14 cellular contexts compared by ENCODE assay signal in genomic region chr17:66689192-66689591, GRCh38.
A peak's percentile ranks its signal among the peaks of the same experiment; 100 is the strongest.
DNase-seq lines count a peak whose midpoint lies in the region; ATAC-seq, FAIRE-seq and TF ChIP-seq lines count a peak whose summit lies in the region.
"Had no signal": no experiment of that assay in that cellular context is flagged by ENCODE, and none has a peak within 500 bp of the region (broad histone marks: within the 10 kb centered on the region; RNA-seq: fewer than 3 reads in every experiment).

No MANE protein-coding gene starts in this region.

- no peak overlapping the region for H2BK5ac ChIP-seq in neuronal stem cell (ENCODE audit: low read length)

- no peaks in the 10 kb centered on the region for H3K27me3 Mint-ChIP-seq in activated naive CD8-positive, alpha-beta T cell treated with anti-CD3 and anti-CD28 coated beads for 36 hours

- ATAC-seq in GM12878: no peak

- no peaks in the 10 kb centered on the region for H3K79me1 ChIP-seq in neuronal stem cell (ENCODE audit: low read depth, low read length)

- no peak for FAIRE-seq in GM12878 (lab: Jason Lieb, UNC)
- FAIRE-seq: kidney had no signal

- SMC1A ChIA-PET in GM12878 (lab: Charles Lee; ENCODE audit: uncharacterized antibody, unreplicated experiment): interaction anchor here (1.0 to 1.4 kb wide), 3 partner anchors 15 to 19 kb away, joined by 3 to 10 read pairs (median 4); no protein-coding TSS in a partner anchor

- H2BK12ac ChIP-seq in neuronal stem cell (ENCODE audit: low read length): no peak overlapping the region

- H3K4me2 ChIP-seq in GM12878 (ENCODE audit: control insufficient read depth, insufficient read depth) (no peak overlapping the region), neuronal stem cell (ENCODE audit: insufficient read depth, low read length, poor library complexity, severe bottlenecking) (no peak overlapping the region)

- H3K27me3 ChIP-seq in GM12878 (replicated peaks in 1 of 2; ENCODE audit: control insufficient read depth in 2 of 2, insufficient read depth in 2 of 2, low read length in 1 of 2): no peaks in the 10 kb centered on the region
- H3K27me3 ChIP-seq in neuronal stem cell (ENCODE audit: control insufficient read depth in 3 of 3, insufficient read depth in 3 of 3, low read depth in 1 of 3, low read length in 3 of 3): no peaks in the 10 kb centered on the region
- H3K27me3 ChIP-seq: BE2C, heart right ventricle had no signal

- no TSS peak for BruUV-seq in GM12878 (replicated peaks; lab: Mats Ljungman, UMichigan)

- CTCF ChIA-PET in GM12878 (lab: Yijun Ruan, JAX): interaction anchor here (0.6 to 1.8 kb wide), 4 partner anchors 10 to 25 kb away, joined by 3 to 7 read pairs (median 4); no protein-coding TSS in a partner anchor

- H3K9me3 ChIP-seq in GM12878 (replicated peaks; ENCODE audit: control insufficient read depth, insufficient read depth, low read length) (no peaks in the 10 kb centered on the region), neuronal stem cell (replicated peaks in 1 of 2; ENCODE audit: control insufficient read depth in 2 of 2, insufficient read depth in 1 of 2, low read depth in 1 of 2, low read length in 2 of 2) (no peaks in the 10 kb centered on the region)
- H3K9me3 ChIP-seq: BE2C, heart right ventricle had no signal

- H3K14ac ChIP-seq in neuronal stem cell (ENCODE audit: low read length): no peak overlapping the region

- no peak overlapping the region for H3K18ac ChIP-seq in neuronal stem cell (ENCODE audit: low read length)

- no peak overlapping the region for H2AK5ac ChIP-seq in neuronal stem cell (ENCODE audit: low read depth, low read length)

- H2BK15ac ChIP-seq in neuronal stem cell (ENCODE audit: low read length): no peak overlapping the region

- H4K20me1 ChIP-seq in GM12878 (ENCODE audit: control insufficient read depth, insufficient read depth): no peaks in the 10 kb centered on the region

- H3K36me3 Mint-ChIP-seq in activated naive CD8-positive, alpha-beta T cell treated with anti-CD3 and anti-CD28 coated beads for 36 hours: peaks cover 38% of the 10 kb centered on the region

- H2AFZ ChIP-seq in GM12878 (ENCODE audit: control insufficient read depth, low read depth, low read length): no peak overlapping the region
- H2AFZ ChIP-seq in neuronal stem cell (ENCODE audit: low read length): peak overlapping the region; percentile 20

- intact Hi-C loops in GM12878 (cut with micrococcal nuclease; ENCODE audit: unreplicated experiment): no loop called here

- POLR2A ChIA-PET in GM12878 (lab: Charles Lee): interaction anchor here (0.6 to 0.8 kb wide), 2 partner anchors 17 to 219 kb away, joined by 3 to 5 read pairs; no protein-coding TSS in a partner anchor

- H3K4me3 ChIP-seq in GM12878 (no peak overlapping the region), neuronal stem cell (ENCODE audit: low read length in 2 of 2) (no peak overlapping the region)
- H3K4me3 ChIP-seq: heart right ventricle had no signal

- no peak overlapping the region for H3K9ac ChIP-seq in GM12878 (ENCODE audit: control insufficient read depth, insufficient read depth, low read length)
- no peak overlapping the region for H3K9ac ChIP-seq in neuronal stem cell (ENCODE audit: low read depth, low read length, poor library complexity)

- TF ChIP-seq POLR2A in GM12878 (IDR thresholded peaks at IDR 0.05; ENCODE audit: low read depth, low read length): no peak

- no peak for TF ChIP-seq RAD21 in GM12878 (IDR thresholded peaks at IDR 0.05; ENCODE audit: insufficient read depth, low read depth, low read length)

- no peak overlapping the region for H4K91ac ChIP-seq in neuronal stem cell (ENCODE audit: low read depth, low read length, poor library complexity)

- no peaks in the 10 kb centered on the region for H3K9me3 Mint-ChIP-seq in activated naive CD8-positive, alpha-beta T cell treated with anti-CD3 and anti-CD28 coated beads for 36 hours

- DNase-seq in COLO829 (ENCODE audit: low spot score) (peak; percentile 85), Kasumi-1 (lab: John Stamatoyannopoulos, UW) (peak; percentile 21 to 50), GM12878 (ENCODE audit: low read depth, low spot score) (no peak), neuronal stem cell (ENCODE audit: low spot score) (no peak), NCI-H146 (lab: John Stamatoyannopoulos, UW) (no peak), dedifferentiated amniotic fluid mesenchymal stem cell (ENCODE audit: extremely low spot score) (no peak)
- DNase-seq in activated naive CD8-positive, alpha-beta T cell treated with anti-CD3 and anti-CD28 coated beads for 36 hours: no peak
- DNase-seq: activated effector memory CD4-positive, alpha-beta T cell treated with anti-CD3 and anti-CD28 coated beads, Interleukin-2, amount 50 U/mL, for 16 hours; BE2C; heart right ventricle; kidney; NCI-H1436; NCI-H226; posterior cingulate gyrus had no signal

- no peak overlapping the region for H3K4ac ChIP-seq in neuronal stem cell (ENCODE audit: low read length)

- H3K27ac Mint-ChIP-seq in activated naive CD8-positive, alpha-beta T cell treated with anti-CD3 and anti-CD28 coated beads for 36 hours: no peak overlapping the region

- H3K23ac ChIP-seq in neuronal stem cell (ENCODE audit: low read depth, low read length, poor library complexity): no peak overlapping the region

- no peak overlapping the region for H2BK120ac ChIP-seq in neuronal stem cell (ENCODE audit: low read depth, low read length)

- in situ Hi-C loops in GM12878 (cut with MboI): no loop called here

- H3K4me1 Mint-ChIP-seq in activated naive CD8-positive, alpha-beta T cell treated with anti-CD3 and anti-CD28 coated beads for 36 hours: no peaks in the 10 kb centered on the region

- H3K4me1 ChIP-seq in GM12878 (ENCODE audit: control insufficient read depth, insufficient read depth, low read length) (peaks cover 4% of the 10 kb centered on the region; the same call in 1 of the 2 replicates), neuronal stem cell (ENCODE audit: control insufficient read depth in 2 of 2, insufficient read depth in 1 of 2, low read depth in 1 of 2, low read length in 2 of 2) (peaks cover 1 to 3% of the 10 kb centered on the region in 2 donors)
- H3K4me1 ChIP-seq: BE2C had no signal

- no peaks in the 10 kb centered on the region for H3K79me2 ChIP-seq in GM12878 (ENCODE audit: control insufficient read depth, insufficient read depth, low read length)

- H3K27ac ChIP-seq in GM12878 (ENCODE audit: control insufficient read depth, insufficient read depth) (no peak overlapping the region), neuronal stem cell (replicated peaks; ENCODE audit: low read length) (no peak overlapping the region)

- no peak overlapping the region for H3K4me3 Mint-ChIP-seq in activated naive CD8-positive, alpha-beta T cell treated with anti-CD3 and anti-CD28 coated beads for 36 hours

- no peaks in the 10 kb centered on the region; a peak in 1 of 4 replicates for H3K36me3 ChIP-seq in GM12878 (ENCODE audit: control insufficient read depth in 2 of 2, insufficient read depth in 2 of 2, low read length in 1 of 2)
- H3K36me3 ChIP-seq in neuronal stem cell (replicated peaks in 1 of 2; ENCODE audit: control insufficient read depth in 2 of 2, insufficient read depth in 2 of 2, low read length in 2 of 2): peaks cover 0 to 6% of the 10 kb centered on the region in 2 donors
- H3K36me3 ChIP-seq: BE2C had no signal

- no peak for TF ChIP-seq CTCF in GM12878 (IDR thresholded peaks at IDR 0.05 in 2 of 3, conservative IDR thresholded peaks at IDR 0.05 in 1 of 3; ENCODE audit: control insufficient read depth in 2 of 3, extremely low read depth in 1 of 3, insufficient read depth in 1 of 3, low read depth in 3 of 3, low read length in 3 of 3)

- 18% methylated on average over 2 of the region's 2 CpGs for WGBS in GM12878 (ENCODE audit: insufficient coverage, insufficient replicate concordance, low lambda C conversion rate, missing lambda C conversion rate)
- WGBS in neuronal stem cell (ENCODE audit: extremely low coverage in 2 of 2, insufficient read length in 2 of 2, insufficient replicate concordance in 1 of 2), 2 donors: no CpG with 5 or more reads among the region's 2 CpGs

- H4K8ac ChIP-seq in neuronal stem cell (ENCODE audit: low read depth, low read length): no peak overlapping the region

- no peak for TF ChIP-seq EP300 in GM12878 (IDR thresholded peaks at IDR 0.05; ENCODE audit: borderline replicate concordance in 1 of 2, control insufficient read depth in 1 of 2, low read depth in 2 of 2, low read length in 2 of 2)

- RAD21 ChIA-PET in GM12878 (lab: Charles Lee; ENCODE audit: unreplicated experiment): interaction anchor here (2.2 kb wide), 1 partner anchor 15 kb away, joined by 5 read pairs; no protein-coding TSS in a partner anchor

TF ChIP-seq in GM12878, 131 proteins besides CTCF, POLR2A, EP300 and RAD21:
- TF ChIP-seq PKNOX1 (IDR thresholded peaks at IDR 0.05): no peak
- peak; percentile 46; the same call in 1 of the 2 replicates for TF ChIP-seq SPI1 (IDR thresholded peaks at IDR 0.05; ENCODE audit: borderline replicate concordance, insufficient read depth, low read depth, low read length)

Comparison
In these comparisons a context has a peak if more than half of its experiments do, and no peak if none do; other contexts are left out.
1. DNase-seq: peak in COLO829 (single experiment) and Kasumi-1 (2 of 2); none in GM12878 (single experiment), neuronal stem cell (single experiment), NCI-H146 (single experiment), dedifferentiated amniotic fluid mesenchymal stem cell (single experiment) and activated naive CD8-positive, alpha-beta T cell treated with anti-CD3 and anti-CD28 coated beads for 36 hours (single experiment).